In the genomic region with DNA sequence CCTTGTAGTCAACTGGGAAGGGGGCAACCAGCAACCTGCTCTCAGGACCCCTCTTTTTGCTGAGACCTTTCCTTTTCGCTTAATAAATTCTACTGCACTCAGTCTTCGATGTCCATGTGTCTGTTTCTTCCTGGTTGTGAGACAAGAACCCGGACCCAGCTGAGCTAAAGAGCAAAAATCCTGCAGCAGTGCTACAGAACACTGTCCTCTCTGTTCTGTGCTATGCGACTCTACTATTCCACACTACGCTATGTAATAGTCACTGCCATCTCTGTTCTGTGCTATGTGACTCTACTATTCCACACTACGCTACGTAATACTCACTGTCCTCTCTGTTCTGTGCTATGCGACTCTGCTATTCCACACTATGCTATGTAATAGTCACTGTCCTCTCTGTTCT, we compare ENCODE assay signal across 19 cellular contexts. TPM values are rescaled to one million over a fixed set of nuclear protein-coding genes. Genes with fewer than 3 reads are reported as not detected.
DNase-seq lines count a peak whose midpoint lies in the region; TF ChIP-seq lines count a peak whose summit lies in the region.
"Had no signal": no experiment of that assay in that cellular context is flagged by ENCODE, and none has a peak within 500 bp of the region (broad histone marks: within the 10 kb centered on the region; RNA-seq: fewer than 3 reads in every experiment).

No MANE protein-coding gene starts in this region.

- H2AFZ ChIP-seq in hepatocyte (no peak overlapping the region), neuronal stem cell (ENCODE audit: low read length) (no peak overlapping the region)

- H3K79me1 ChIP-seq in neuronal stem cell (ENCODE audit: low read depth, low read length) = peaks cover 20% of the 10 kb centered on the region

- no peak overlapping the region for H4K91ac ChIP-seq in neuronal stem cell (ENCODE audit: low read depth, low read length, poor library complexity)

- no peak overlapping the region for H3K14ac ChIP-seq in neuronal stem cell (ENCODE audit: low read length)

- H3K9me3 Mint-ChIP-seq in activated CD4-positive, alpha-beta T cell treated with anti-CD3 and anti-CD28 coated beads, Interleukin-2, amount 10 ng/mL, durations not matched to agents 7 days and 5 days = no peaks in the 10 kb centered on the region
- no peaks in the 10 kb centered on the region for H3K9me3 Mint-ChIP-seq in endothelial cell (ENCODE audit: unreplicated experiment)
- H3K9me3 Mint-ChIP-seq: CD8-positive, alpha-beta T cell had no signal

- H2BK12ac ChIP-seq in neuronal stem cell (ENCODE audit: low read length) = no peak overlapping the region

- no peak overlapping the region for H3K4ac ChIP-seq in neuronal stem cell (ENCODE audit: low read length)

- no peak for TF ChIP-seq CTCF in hepatocyte (IDR thresholded peaks at IDR 0.05; ENCODE audit: poor library complexity)
- no peak for TF ChIP-seq CTCF in endothelial cell (IDR thresholded peaks at IDR 0.05; ENCODE audit: unreplicated experiment)
- TF ChIP-seq CTCF in right atrium auricular region (IDR thresholded peaks at IDR 0.05) = no peak

- no peak overlapping the region for H4K8ac ChIP-seq in neuronal stem cell (ENCODE audit: low read depth, low read length)

- no peak overlapping the region for H2AK5ac ChIP-seq in neuronal stem cell (ENCODE audit: low read depth, low read length)

- H3K36me3 ChIP-seq in hepatocyte (replicated peaks; ENCODE audit: insufficient read depth, low read depth) = no peaks in the 10 kb centered on the region
- H3K36me3 ChIP-seq in neuronal stem cell (replicated peaks in 1 of 2; ENCODE audit: control insufficient read depth in 2 of 2, insufficient read depth in 2 of 2, low read length in 2 of 2) = no peaks in the 10 kb centered on the region
- H3K36me3 ChIP-seq in right atrium auricular region = no peaks in the 10 kb centered on the region
- H3K36me3 ChIP-seq: BLaER1 treated with 17β-estradiol and CSF1 and Interleukin-3, amounts not matched to agents 10 nM and 100 nM had no signal

- H3K23ac ChIP-seq in neuronal stem cell (ENCODE audit: low read depth, low read length, poor library complexity) = no peak overlapping the region

- H4K20me1 ChIP-seq in hepatocyte (ENCODE audit: insufficient read depth, poor library complexity, severe bottlenecking) = peaks cover 67% of the 10 kb centered on the region

- H3K27ac ChIP-seq in angular gyrus (ENCODE audit: low read depth, low read length) (peak overlapping the region; percentile 75), hepatocyte (peak overlapping the region; percentile 85), neuronal stem cell (replicated peaks; ENCODE audit: low read length) (no peak overlapping the region), temporal lobe (ENCODE audit: low read depth, low read length) (peak overlapping the region; percentile 31), right atrium auricular region (peak overlapping the region in 1 of 2 donors; percentile 41)
- H3K27ac ChIP-seq: BLaER1 treated with 17β-estradiol and CSF1 and Interleukin-3, amounts not matched to agents 10 nM and 100 nM had no signal

- H3K4me1 ChIP-seq in hepatocyte (ENCODE audit: insufficient read depth) (peaks cover 32% of the 10 kb centered on the region), neuronal stem cell (ENCODE audit: control insufficient read depth in 2 of 2, insufficient read depth in 1 of 2, low read depth in 1 of 2, low read length in 2 of 2) (peaks cover 6 to 16% of the 10 kb centered on the region in 2 donors), right atrium auricular region (peaks cover 0 to 51% of the 10 kb centered on the region in 2 donors)

- no peak overlapping the region for H2BK120ac ChIP-seq in neuronal stem cell (ENCODE audit: low read depth, low read length)

- H3K27me3 Mint-ChIP-seq in activated CD4-positive, alpha-beta T cell treated with anti-CD3 and anti-CD28 coated beads, Interleukin-2, amount 10 ng/mL, durations not matched to agents 7 days and 5 days = no peaks in the 10 kb centered on the region
- peaks cover 2% of the 10 kb centered on the region for H3K27me3 Mint-ChIP-seq in endothelial cell (ENCODE audit: unreplicated experiment)

- POLR2A ChIA-PET in activated CD4-positive, alpha-beta T cell treated with anti-CD3 and anti-CD28 coated beads, Interleukin-2, amount 10 ng/mL, durations not matched to agents 7 days and 5 days (lab: Charles Lee) = no interaction called here

- peaks cover 72% of the 10 kb centered on the region for H3K79me2 ChIP-seq in hepatocyte

- H3K36me3 Mint-ChIP-seq in activated CD4-positive, alpha-beta T cell treated with anti-CD3 and anti-CD28 coated beads, Interleukin-2, amount 10 ng/mL, durations not matched to agents 7 days and 5 days (ENCODE audit: low read depth) = no peaks in the 10 kb centered on the region
- H3K36me3 Mint-ChIP-seq in endothelial cell (ENCODE audit: low read depth, unreplicated experiment) = no peaks in the 10 kb centered on the region
- H3K36me3 Mint-ChIP-seq: CD8-positive, alpha-beta T cell had no signal

- DNase-seq in hepatocyte (ENCODE audit: low spot score) (no peak), neuronal stem cell (ENCODE audit: low spot score) (no peak), HCEC 1CT (no peak), endothelial cell (ENCODE audit: low spot score) (no peak), right atrium auricular region (ENCODE audit: low spot score) (no peak)
- DNase-seq in activated CD4-positive, alpha-beta T cell treated with anti-CD3 and anti-CD28 coated beads, Interleukin-2, amount 10 ng/mL, durations not matched to agents 7 days and 5 days = no peak
- DNase-seq: Calu3; CD8-positive, alpha-beta T cell; GOT3; KG1; NCI-H1417; NCI-H187 treated with DMSO at 0.1 percent for 48 hours; NCI-H2227 treated with DMSO at 0.1 percent for 48 hours; NCI-H524; NCI-H82; Right ventricle myocardium superior had no signal

- WGBS in hepatocyte (ENCODE audit: low lambda C conversion rate, missing lambda C conversion rate) = 95% methylated on average over 8 of the region's 8 CpGs
- WGBS in neuronal stem cell (ENCODE audit: extremely low coverage in 2 of 2, insufficient read length in 2 of 2, insufficient replicate concordance in 1 of 2), 2 donors = no CpG with 5 or more reads among the region's 8 CpGs

- H3K27me3 ChIP-seq in hepatocyte (no peaks in the 10 kb centered on the region), neuronal stem cell (ENCODE audit: control insufficient read depth in 3 of 3, insufficient read depth in 3 of 3, low read depth in 1 of 3, low read length in 3 of 3) (no peaks in the 10 kb centered on the region), right atrium auricular region (no peaks in the 10 kb centered on the region)

- no peak overlapping the region for H3K27ac Mint-ChIP-seq in activated CD4-positive, alpha-beta T cell treated with anti-CD3 and anti-CD28 coated beads, Interleukin-2, amount 10 ng/mL, durations not matched to agents 7 days and 5 days
- H3K27ac Mint-ChIP-seq in endothelial cell (ENCODE audit: unreplicated experiment) = no peak overlapping the region
- H3K27ac Mint-ChIP-seq: CD8-positive, alpha-beta T cell had no signal

- CTCF ChIA-PET in activated CD4-positive, alpha-beta T cell treated with anti-CD3 and anti-CD28 coated beads, Interleukin-2, amount 10 ng/mL, durations not matched to agents 7 days and 5 days (lab: Charles Lee) = no interaction called here

- no peak overlapping the region for H2BK15ac ChIP-seq in neuronal stem cell (ENCODE audit: low read length)

- no peak overlapping the region for H2BK5ac ChIP-seq in neuronal stem cell (ENCODE audit: low read length)

- H3K9me3 ChIP-seq in hepatocyte (ENCODE audit: low read depth) (no peaks in the 10 kb centered on the region), neuronal stem cell (replicated peaks in 1 of 2; ENCODE audit: control insufficient read depth in 2 of 2, insufficient read depth in 1 of 2, low read depth in 1 of 2, low read length in 2 of 2) (no peaks in the 10 kb centered on the region), right atrium auricular region (no peaks in the 10 kb centered on the region)
- H3K9me3 ChIP-seq: BLaER1 treated with 17β-estradiol and CSF1 and Interleukin-3, amounts not matched to agents 10 nM and 100 nM had no signal

- H3K4me3 ChIP-seq in hepatocyte (no peak overlapping the region), neuronal stem cell (ENCODE audit: low read length in 2 of 2) (no peak overlapping the region), right atrium auricular region (no peak overlapping the region)
- H3K4me3 ChIP-seq: BLaER1 treated with 17β-estradiol and CSF1 and Interleukin-3, amounts not matched to agents 10 nM and 100 nM had no signal

- peaks cover 6% of the 10 kb centered on the region for H3K4me1 Mint-ChIP-seq in activated CD4-positive, alpha-beta T cell treated with anti-CD3 and anti-CD28 coated beads, Interleukin-2, amount 10 ng/mL, durations not matched to agents 7 days and 5 days
- H3K4me1 Mint-ChIP-seq in endothelial cell (ENCODE audit: unreplicated experiment) = peaks cover 10% of the 10 kb centered on the region

- peak overlapping the region; percentile 53 for H3K18ac ChIP-seq in neuronal stem cell (ENCODE audit: low read length)

- H3K9ac ChIP-seq in neuronal stem cell (ENCODE audit: low read depth, low read length, poor library complexity) = no peak overlapping the region
- H3K9ac ChIP-seq: BLaER1 treated with 17β-estradiol and CSF1 and Interleukin-3, amounts not matched to agents 10 nM and 100 nM had no signal

- H3K4me3 Mint-ChIP-seq in activated CD4-positive, alpha-beta T cell treated with anti-CD3 and anti-CD28 coated beads, Interleukin-2, amount 10 ng/mL, durations not matched to agents 7 days and 5 days = no peak overlapping the region
- no peak overlapping the region for H3K4me3 Mint-ChIP-seq in endothelial cell (ENCODE audit: unreplicated experiment)
- H3K4me3 Mint-ChIP-seq: CD8-positive, alpha-beta T cell had no signal

- no peaks in the 10 kb centered on the region for H3K9me2 ChIP-seq in hepatocyte (replicated peaks; ENCODE audit: insufficient read depth)

- H3K4me2 ChIP-seq in hepatocyte (peak overlapping the region; percentile 67), neuronal stem cell (ENCODE audit: insufficient read depth, low read length, poor library complexity, severe bottlenecking) (no peak overlapping the region)

RNA-seq across cellular contexts. Expression of a gene that starts 34.3 kb away (rescaled TPM):
- total RNA-seq in hepatocyte (9.9 and 12.8 TPM in 2 replicates), temporal lobe (46.0 TPM), endothelial cell (ENCODE audit: unreplicated experiment) (13.1 TPM), right atrium auricular region (10 to 100 TPM; 21.1 to 23.8 TPM)
- polyA plus RNA-seq in hepatocyte = 11.1 and 13.2 TPM in 2 replicates
- 8.1 TPM for polyA plus RNA-seq in neuronal stem cell (2013, experiment 1 of 2)
- polyA plus RNA-seq in neuronal stem cell (2013, experiment 2 of 2) = 8.4 TPM
- total RNA-seq in activated CD4-positive, alpha-beta T cell treated with anti-CD3 and anti-CD28 coated beads, Interleukin-2, amount 10 ng/mL, durations not matched to agents 7 days and 5 days = 1 to 10 TPM; 2.0 to 2.3 TPM
